Comparison of ENCODE assay signal across 1 cellular context in the genomic region with DNA sequence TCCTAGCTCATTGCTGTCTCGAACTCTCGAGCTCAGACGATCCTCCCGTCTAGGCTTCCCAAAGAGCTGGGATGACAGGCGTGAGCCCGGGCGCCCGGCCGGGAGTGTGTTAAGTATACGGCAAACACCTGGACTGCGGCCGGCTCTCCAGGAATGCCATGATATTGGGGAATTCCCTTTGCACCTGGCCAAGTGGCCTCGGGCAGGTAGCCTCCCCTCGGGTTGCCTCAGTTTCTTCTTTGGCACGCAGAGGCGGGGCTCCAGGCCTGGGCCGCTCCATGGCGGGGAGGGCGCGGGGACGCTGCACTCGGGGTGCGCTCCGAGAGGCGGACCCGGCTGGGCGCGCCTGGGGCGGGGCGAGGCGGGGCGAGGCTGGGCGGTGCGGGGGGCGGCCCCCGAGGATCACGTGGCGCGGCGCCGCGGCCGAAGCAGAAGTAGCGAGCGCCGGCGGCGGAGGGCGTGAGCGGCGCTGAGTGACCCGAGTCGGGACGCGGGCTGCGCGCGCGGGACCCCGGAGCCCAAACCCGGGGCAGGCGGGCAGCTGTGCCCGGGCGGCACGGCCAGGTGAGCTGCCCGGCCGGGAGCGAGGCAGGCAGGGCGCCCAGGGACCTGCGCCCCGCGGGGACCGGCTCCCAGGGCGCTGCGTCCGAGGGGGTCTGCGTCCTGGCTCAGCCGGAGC.
A peak's percentile ranks its signal among the peaks of the same experiment; 100 is the strongest.
TF ChIP-seq lines count a peak whose summit lies in the region.

A gene (plus strand): TSS at position 431 of the 679 bp plus-strand sequence. CDS start 6,699 bp downstream, outside the sequence.

TF ChIP-seq in H1, 55 proteins besides CTCF, POLR2A, EP300 and RAD21:
- peak; percentile 53; the same call in 1 of the 2 replicates for TF ChIP-seq TEAD4 (IDR thresholded peaks at IDR 0.05; ENCODE audit: low read depth, low read length)
- TF ChIP-seq, protein P1, sequence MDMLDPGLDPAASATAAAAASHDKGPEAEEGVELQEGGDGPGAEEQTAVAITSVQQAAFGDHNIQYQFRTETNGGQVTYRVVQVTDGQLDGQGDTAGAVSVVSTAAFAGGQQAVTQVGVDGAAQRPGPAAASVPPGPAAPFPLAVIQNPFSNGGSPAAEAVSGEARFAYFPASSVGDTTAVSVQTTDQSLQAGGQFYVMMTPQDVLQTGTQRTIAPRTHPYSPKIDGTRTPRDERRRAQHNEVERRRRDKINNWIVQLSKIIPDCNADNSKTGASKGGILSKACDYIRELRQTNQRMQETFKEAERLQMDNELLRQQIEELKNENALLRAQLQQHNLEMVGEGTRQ (IDR thresholded peaks at IDR 0.05; ENCODE audit: low read length), result peak; percentile 66
- TF ChIP-seq TCF12 (IDR thresholded peaks at IDR 0.05; ENCODE audit: low read depth, low read length), result peak; percentile 72; the same call in 1 of the 2 replicates
- 0 out of 4 replicates have a peak, but pooled peaks of 1 of the 2 experiments have one; percentile 50 for TF ChIP-seq HDAC2 (IDR thresholded peaks at IDR 0.05; ENCODE audit: borderline replicate concordance in 1 of 2, low read depth in 2 of 2, low read length in 2 of 2)
- TF ChIP-seq HDAC6 (IDR thresholded peaks at IDR 0.05; ENCODE audit: low read depth, low read length), result no peak
- no peak for TF ChIP-seq TAF7 (optimal IDR thresholded peaks at IDR 0.05; ENCODE audit: borderline replicate concordance, low read depth, low read length)
- peak; percentile 49; the same call in 1 of the 2 replicates for TF ChIP-seq PHF8 (conservative IDR thresholded peaks at IDR 0.05; ENCODE audit: low read depth, low read length)
- TF ChIP-seq, protein P2, sequence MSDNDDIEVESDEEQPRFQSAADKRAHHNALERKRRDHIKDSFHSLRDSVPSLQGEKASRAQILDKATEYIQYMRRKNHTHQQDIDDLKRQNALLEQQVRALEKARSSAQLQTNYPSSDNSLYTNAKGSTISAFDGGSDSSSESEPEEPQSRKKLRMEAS (IDR thresholded peaks at IDR 0.05), result 0 out of 2 replicates have a peak, but pooled peaks have one; percentile 25
- TF ChIP-seq BCL11A (IDR thresholded peaks at IDR 0.05; ENCODE audit: low read depth in 2 of 2, low read length in 2 of 2), result no peak
- TF ChIP-seq KDM1A (IDR thresholded peaks at IDR 0.05; ENCODE audit: borderline replicate concordance, low read length), result no peak
- TF ChIP-seq KDM4A (IDR thresholded peaks at IDR 0.05; ENCODE audit: low read depth, low read length, severe bottlenecking), result peak; percentile 92
